7 cellular contexts compared by ENCODE assay signal in genomic region chr1:236522937-236523703, GRCh38. TPM values are rescaled to one million over a fixed set of nuclear protein-coding genes. Genes with fewer than 3 reads are reported as not detected.
DNase-seq lines count a peak whose midpoint lies in the region; ATAC-seq and TF ChIP-seq lines count a peak whose summit lies in the region.

No MANE protein-coding gene starts in this region.

- H3K9me3 ChIP-seq in Karpas-422 (ENCODE audit: low read length) (no peaks in the 10 kb centered on the region), right lobe of liver (no peaks in the 10 kb centered on the region), thoracic aorta (no peaks in the 10 kb centered on the region)

- peak overlapping the region; percentile 85 for H3K4me2 ChIP-seq in Karpas-422 (ENCODE audit: low read depth, low read length, poor library complexity, severe bottlenecking)

- H3K9ac ChIP-seq in Karpas-422 (ENCODE audit: low read length): peak overlapping the region; percentile 70

- no peaks in the 10 kb centered on the region for H3K27me3 ChIP-seq in Karpas-422 (ENCODE audit: low read length)
- H3K27me3 ChIP-seq in right lobe of liver: no peaks in the 10 kb centered on the region
- no peaks in the 10 kb centered on the region for H3K27me3 ChIP-seq in thoracic aorta (replicated peaks; ENCODE audit: insufficient read depth)

- no peaks in the 10 kb centered on the region for H3K79me2 ChIP-seq in Karpas-422 (ENCODE audit: low read length)

- DNase-seq in Karpas-422 (no peak), cerebellar cortex (ENCODE audit: low spot score) (peak; percentile 36), right lobe of liver (peak; percentile 59 to 75 (median 70)), thoracic aorta (ENCODE audit: low spot score) (no peak), NCI-H187 (lab: John Stamatoyannopoulos, UW) (no peak), hippocampal formation (lab: John Stamatoyannopoulos, UW) (no peak)

- H3K36me3 ChIP-seq in Karpas-422 (ENCODE audit: insufficient read depth, low read length) (no peaks in the 10 kb centered on the region), right lobe of liver (peaks cover 0 to 23% (median 6%) of the 10 kb centered on the region in 4 donors), thoracic aorta (peaks cover 7% of the 10 kb centered on the region)

- H3K4me1 ChIP-seq in Karpas-422 (ENCODE audit: low read length) (peaks cover 16% of the 10 kb centered on the region), right lobe of liver (peaks cover 0 to 20% (median 2%) of the 10 kb centered on the region in 4 donors), thoracic aorta (ENCODE audit: control insufficient read depth in 1 of 2, low read depth in 2 of 2) (peaks cover 5 to 14% of the 10 kb centered on the region in 2 donors)

- intact Hi-C loops in right lobe of liver (cut with DNase I): no loop called here

- peak overlapping the region; percentile 89 for H2AFZ ChIP-seq in Karpas-422 (ENCODE audit: low read length)

- H4K20me1 ChIP-seq in Karpas-422 (ENCODE audit: insufficient read depth, low read depth, low read length): no peaks in the 10 kb centered on the region

- H3K4me3 ChIP-seq in Karpas-422 (ENCODE audit: low read length): peak overlapping the region; percentile 73
- peak overlapping the region; percentile 96 to 99 (median 96) for H3K4me3 ChIP-seq in right lobe of liver
- peak overlapping the region; percentile 95 for H3K4me3 ChIP-seq in thoracic aorta

- H3K9me2 ChIP-seq in Karpas-422 (replicated peaks; ENCODE audit: insufficient read depth, low read length): no peaks in the 10 kb centered on the region

- WGBS in right lobe of liver (ENCODE audit: insufficient coverage, low coverage, low lambda C conversion rate, missing lambda C conversion rate): 18% methylated on average over 16 of the region's 26 CpGs

- H3K27ac ChIP-seq in Karpas-422 (ENCODE audit: low read length): no peak overlapping the region
- H3K27ac ChIP-seq in right lobe of liver: peak overlapping the region; percentile 85 to 99 (median 94)
- peak overlapping the region; percentile 91 to 96 for H3K27ac ChIP-seq in thoracic aorta

- TF ChIP-seq CTCF in right lobe of liver (IDR thresholded peaks at IDR 0.05) (no peak), thoracic aorta (IDR thresholded peaks at IDR 0.05) (no peak)

- peak; percentile 7 for ATAC-seq in GM19035 (IDR thresholded peaks at IDR 0.05; ENCODE audit: unreplicated experiment)
- ATAC-seq in right lobe of liver: peak; percentile 57 to 75 (median 70)
- ATAC-seq in thoracic aorta (ENCODE audit: insufficient number of reproducible peaks, low FRiP score, low read depth): peak; percentile 27

- TF ChIP-seq POLR2A in right lobe of liver (IDR thresholded peaks at IDR 0.05): no peak

RNA-seq across cellular contexts. Expression of gene LGALS8, which starts 0.7 kb away (rescaled TPM):
- total RNA-seq in Karpas-422 (2014; rRNA removed; shearing (Covaris generic); ENCODE audit: low replicate concordance): 7.9 and 21.4 TPM in 2 replicates
- total RNA-seq in right lobe of liver (10 to 100 TPM; 30.4 to 69.3 (median 42.3) TPM), thoracic aorta (100 to 1,000 TPM in 1 of 2 donors, 10 to 100 TPM in 1; 67.8 to 126 TPM)

Comparison
In these comparisons a context has a peak if more than half of its experiments do, and no peak if none do; other contexts are left out.
1. ATAC-seq: peak in every context shown above with its lines; median percentile 70 in right lobe of liver; 27 in thoracic aorta; 7 in GM19035.
2. DNase-seq: peak in cerebellar cortex (single experiment) and right lobe of liver (3 of 3); none in Karpas-422 (single experiment), thoracic aorta (single experiment), NCI-H187 (0 of 2) and hippocampal formation (0 of 2).
3. Peak in every context shown above with its lines, with median percentiles within 50 percentile points of each other: H3K4me3 ChIP-seq.